ENCODE assay signal across 1 cellular context in genomic region chr10:110323503-110323902, GRCh38.
TF ChIP-seq lines count a peak whose summit lies in the region.

No MANE protein-coding gene starts in this region.

TF ChIP-seq in HepG2, 621 proteins besides CTCF, POLR2A, EP300 and RAD21 (continued from another document):
- TF ChIP-seq NR3C1 (CRISPR knock-in tag; IDR thresholded peaks at IDR 0.05) = no peak
- TF ChIP-seq RNF2 (conservative IDR thresholded peaks at IDR 0.05; ENCODE audit: low read depth) = no peak
- no peak for TF ChIP-seq LCORL (IDR thresholded peaks at IDR 0.05)
- TF ChIP-seq LCORL (CRISPR knock-in tag; IDR thresholded peaks at IDR 0.05) = no peak
- TF ChIP-seq ZFX (CRISPR knock-in tag; IDR thresholded peaks at IDR 0.05; ENCODE audit: low read depth) = no peak
- TF ChIP-seq CAMTA2 (CRISPR knock-in tag; IDR thresholded peaks at IDR 0.05; ENCODE audit: borderline replicate concordance) = no peak
- no peak for TF ChIP-seq ZGPAT (CRISPR knock-in tag; IDR thresholded peaks at IDR 0.05)
- TF ChIP-seq KLF6 (CRISPR knock-in tag; IDR thresholded peaks at IDR 0.05) = no peak
- no peak for TF ChIP-seq CREM (IDR thresholded peaks at IDR 0.05)
- no peak for TF ChIP-seq CREM (CRISPR knock-in tag; IDR thresholded peaks at IDR 0.05)
- TF ChIP-seq HOXA5 (CRISPR knock-in tag; IDR thresholded peaks at IDR 0.05) = no peak
- no peak for TF ChIP-seq ZNF530 (CRISPR knock-in tag; IDR thresholded peaks at IDR 0.05; ENCODE audit: low read depth)
TF ChIP-seq in HepG2: peak in this region for 0.
